1 cellular context compared by ENCODE assay signal in genomic region chr12:6767301-6767591, GRCh38.
TF ChIP-seq lines count a peak whose summit lies in the region.

No MANE protein-coding gene starts in this region.

TF ChIP-seq in A549, 52 proteins besides CTCF, POLR2A, EP300 and RAD21 (continued from another document):
- TF ChIP-seq CBX8 (IDR thresholded peaks at IDR 0.05) (no peak), CBX2 (IDR thresholded peaks at IDR 0.05; ENCODE audit: borderline replicate concordance, low read depth) (no peak), KDM5A (IDR thresholded peaks at IDR 0.05) (no peak), GATA3 (IDR thresholded peaks at IDR 0.05; ENCODE audit: borderline replicate concordance) (no peak), MAFK (IDR thresholded peaks at IDR 0.05; ENCODE audit: partially characterized antibody) (no peak), REST (IDR thresholded peaks at IDR 0.05) (no peak), ZNF302 (CRISPR knock-in tag; IDR thresholded peaks at IDR 0.05) (no peak), ZC3H11A (IDR thresholded peaks at IDR 0.05) (no peak), FOXS1 (CRISPR knock-in tag; IDR thresholded peaks at IDR 0.05) (no peak), HOXB13 (CRISPR knock-in tag; IDR thresholded peaks at IDR 0.05; ENCODE audit: low read depth) (no peak), JUN (IDR thresholded peaks at IDR 0.05) (no peak), HOXA7 (CRISPR knock-in tag; IDR thresholded peaks at IDR 0.05) (no peak), TP53 (CRISPR knock-in tag; IDR thresholded peaks at IDR 0.05) (no peak)
TF ChIP-seq in A549: peak in this region for 0.
